In the genomic region with DNA sequence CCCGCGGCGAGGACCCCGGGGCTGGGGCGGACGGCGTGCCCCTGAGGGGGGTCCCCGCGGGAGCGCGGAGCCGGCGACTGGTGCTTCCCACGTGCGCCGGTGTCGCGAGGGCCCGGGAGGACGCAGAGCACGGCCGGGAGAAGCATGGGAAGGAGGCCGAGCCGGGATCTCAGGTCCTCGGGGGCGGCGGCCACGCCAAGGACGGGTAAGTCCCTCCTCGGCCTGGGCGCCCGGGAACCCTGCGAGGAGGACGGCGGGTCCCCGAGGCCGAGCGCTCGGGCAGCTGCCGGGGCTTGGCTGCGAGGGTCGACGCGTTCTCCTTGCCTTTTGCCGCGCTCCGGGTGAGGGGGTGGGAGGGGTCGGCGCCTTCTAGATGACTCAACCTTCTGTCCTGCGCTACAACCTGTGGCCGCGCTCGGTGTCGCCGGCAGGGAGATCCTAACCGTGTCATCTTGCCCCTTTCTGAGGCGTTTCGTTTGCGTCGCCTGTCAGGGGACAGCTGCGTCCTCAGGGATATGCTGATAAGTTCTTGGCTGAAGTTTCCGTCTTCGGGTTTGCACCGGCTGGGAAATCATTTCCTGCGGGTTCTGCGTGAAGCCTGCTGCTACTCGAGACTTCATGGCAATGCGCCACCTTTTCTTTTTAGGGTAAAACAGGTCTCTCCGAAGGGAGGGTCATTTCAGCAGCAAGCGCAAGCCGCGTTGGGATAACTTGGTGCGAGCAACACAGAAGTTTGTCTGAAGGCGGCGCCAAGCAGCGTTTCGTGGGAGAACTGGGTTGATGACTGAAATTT, we compare ENCODE assay signal across 8 cellular contexts. TPM values are rescaled to one million over a fixed set of nuclear protein-coding genes. Genes with fewer than 3 reads are reported as not detected.
DNase-seq lines count a peak whose midpoint lies in the region; ATAC-seq, FAIRE-seq and TF ChIP-seq lines count a peak whose summit lies in the region.

No MANE protein-coding gene starts in this region.

- H3K4me3 ChIP-seq in Jurkat, Clone E6-1 (ENCODE audit: low read length): peak overlapping the region; percentile 83
- peak overlapping the region; percentile 92 for H3K4me3 ChIP-seq in K562
- peak overlapping the region; percentile 59 to 74 for H3K4me3 ChIP-seq in small intestine (ENCODE audit: low read depth in 1 of 2, low read length in 2 of 2)

- TF ChIP-seq CTCF in K562 (IDR thresholded peaks at IDR 0.05 in 2 of 3, conservative IDR thresholded peaks at IDR 0.05 in 1 of 3; ENCODE audit: insufficient read depth in 2 of 3, low read depth in 1 of 3, low read length in 3 of 3): peak; percentile 47 to 74 (median 65)

- BruUV-seq in K562 (replicated peaks; lab: Mats Ljungman, UMichigan): no TSS peak

- ATAC-seq in GM21526 (IDR thresholded peaks at IDR 0.05; ENCODE audit: low FRiP score, unreplicated experiment): peak; percentile 42
- ATAC-seq in K562: peak; percentile 85

- no peaks in the 10 kb centered on the region for H3K27me3 ChIP-seq in K562 (ENCODE audit: control insufficient read depth in 2 of 2, insufficient read depth in 2 of 2, low read length in 2 of 2)
- H3K27me3 ChIP-seq in small intestine (ENCODE audit: control insufficient read depth in 2 of 2, insufficient read depth in 2 of 2, low read length in 2 of 2): no peaks in the 10 kb centered on the region

- POLR2A ChIA-PET in K562 (lab: Yijun Ruan, JAX): interaction anchor here (0.6 to 1.8 kb wide), 6 partner anchors 11 to 938 kb away, joined by 3 to 7 read pairs (median 4); a partner anchor contains a TSS

- TF ChIP-seq RAD21 in K562 (CRISPR knock-in tag; conservative IDR thresholded peaks at IDR 0.05 in 1 of 2, IDR thresholded peaks at IDR 0.05 in 1 of 2): peak; percentile 18 to 51; a peak in 2 of 4 replicates

- no peaks in the 10 kb centered on the region for H3K9me1 ChIP-seq in K562 (ENCODE audit: control insufficient read depth, insufficient read depth, low read length)

- WGBS in K562 (ENCODE audit: insufficient coverage, low coverage, missing lambda C conversion rate): under 1% methylated on average over 60 of the region's 77 CpGs
- WGBS in small intestine, 3 donors: 0 to 1% (median 0%) methylated on average over 67 to 77 of the region's 77 CpGs

- FAIRE-seq in TTC549 (lab: Jason Lieb, UNC) (peak; percentile 20), K562 (lab: Jason Lieb, UNC) (peak; percentile 89), small intestine (lab: Jason Lieb, UNC) (no peak)

- TF ChIP-seq EP300 in K562 (IDR thresholded peaks at IDR 0.05; ENCODE audit: low read length): no peak

- peak overlapping the region; percentile 74 for H2AFZ ChIP-seq in K562 (ENCODE audit: low read depth, low read length)

- H3K9ac ChIP-seq in K562 (ENCODE audit: insufficient read depth in 1 of 2, low read depth in 2 of 2, low read length in 2 of 2): peak overlapping the region; percentile 89 to 97

- H4K20me1 ChIP-seq in K562 (replicated peaks; ENCODE audit: control insufficient read depth, insufficient read depth, low read length): peaks cover 10% of the 10 kb centered on the region; the same call in 1 of the 2 replicates

- H3K27ac ChIP-seq in K562 (ENCODE audit: extremely low read depth, low read depth, low read length) (peak overlapping the region; percentile 96), small intestine (ENCODE audit: low read depth in 1 of 2, low read length in 1 of 2) (peak overlapping the region; percentile 76 to 85)

- peaks cover 55% of the 10 kb centered on the region for H3K79me2 ChIP-seq in K562 (ENCODE audit: control insufficient read depth, insufficient read depth, low read length)

- TF ChIP-seq POLR2A in K562 (conservative IDR thresholded peaks at IDR 0.05): peak; percentile 43; the same call in 1 of the 2 replicates

- H3K36me3 ChIP-seq in K562 (ENCODE audit: control insufficient read depth, insufficient read depth, low read length) (peaks cover 9% of the 10 kb centered on the region; the same call in 2 of the 3 replicates), small intestine (ENCODE audit: control insufficient read depth in 2 of 2, insufficient read depth in 2 of 2, low read length in 2 of 2) (no peaks in the 10 kb centered on the region)

- peaks cover 18 to 22% of the 10 kb centered on the region in 2 experiments; a peak in 4 of 5 replicates for H3K4me1 ChIP-seq in K562 (replicated peaks in 1 of 2; ENCODE audit: control insufficient read depth in 2 of 2, insufficient read depth in 2 of 2, low read length in 2 of 2)
- no peaks in the 10 kb centered on the region for H3K4me1 ChIP-seq in small intestine (ENCODE audit: control insufficient read depth in 2 of 2, insufficient read depth in 1 of 2, low read depth in 1 of 2, low read length in 1 of 2)

- CTCF ChIA-PET in K562 (lab: Yijun Ruan, JAX; ENCODE audit: low intra/inter-chr PET ratio): interaction anchor here (0.6 to 1.1 kb wide), 5 partner anchors 188 to 363 kb away, joined by 3 to 4 read pairs (median 3); no protein-coding TSS in a partner anchor

- H3K9me3 ChIP-seq in K562 (replicated peaks; ENCODE audit: control insufficient read depth, insufficient read depth, low read depth, low read length): peaks cover 5% of the 10 kb centered on the region
- H3K9me3 ChIP-seq in small intestine (ENCODE audit: control insufficient read depth, low read depth): no peaks in the 10 kb centered on the region

- H3K4me2 ChIP-seq in K562 (ENCODE audit: insufficient read depth, low read length): peak overlapping the region; percentile 85

- DNase-seq in ELR (ENCODE audit: low read depth): peak; percentile 82
- DNase-seq in Jurkat, Clone E6-1 (ENCODE audit: low read depth, low spot score): peak; percentile 73
- peak; percentile 63 to 88 (median 74) for DNase-seq in K562 (ENCODE audit: extremely low read depth in 1 of 4, low spot score in 3 of 4)
- peak; percentile 51 for DNase-seq in iPS-NIHi11 (ENCODE audit: low spot score)
- DNase-seq in small intestine: peak; percentile 71
- DNase-seq in DMS153 (lab: John Stamatoyannopoulos, UW): no peak

- in situ Hi-C loops in K562 (cut with MboI): no loop called here

- intact Hi-C loops in K562 (cut with micrococcal nuclease): loop anchor here (1.0 to 5.0 kb wide), 2 partner anchors 55 to 207 kb away; a partner anchor contains a TSS

TF ChIP-seq in K562, 482 proteins besides CTCF, POLR2A, EP300 and RAD21 (continues in another document):
- no peak for TF ChIP-seq MAZ (CRISPR knock-in tag; conservative IDR thresholded peaks at IDR 0.05 in 1 of 2, IDR thresholded peaks at IDR 0.05 in 1 of 2)
- TF ChIP-seq, protein P1, sequence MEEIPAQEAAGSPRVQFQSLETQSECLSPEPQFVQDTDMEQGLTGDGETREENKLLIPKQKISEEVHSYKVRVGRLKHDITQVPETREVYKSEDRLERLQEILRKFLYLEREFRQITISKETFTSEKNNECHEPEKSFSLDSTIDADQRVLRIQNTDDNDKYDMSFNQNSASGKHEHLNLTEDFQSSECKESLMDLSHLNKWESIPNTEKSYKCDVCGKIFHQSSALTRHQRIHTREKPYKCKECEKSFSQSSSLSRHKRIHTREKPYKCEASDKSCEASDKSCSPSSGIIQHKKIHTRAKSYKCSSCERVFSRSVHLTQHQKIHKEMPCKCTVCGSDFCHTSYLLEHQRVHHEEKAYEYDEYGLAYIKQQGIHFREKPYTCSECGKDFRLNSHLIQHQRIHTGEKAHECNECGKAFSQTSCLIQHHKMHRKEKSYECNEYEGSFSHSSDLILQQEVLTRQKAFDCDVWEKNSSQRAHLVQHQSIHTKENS (CRISPR knock-in tag; IDR thresholded peaks at IDR 0.05): no peak
- TF ChIP-seq ZFPM2 (CRISPR knock-in tag; IDR thresholded peaks at IDR 0.05): no peak

RNA-seq across cellular contexts. Expression of a gene that starts 0.5 kb away (rescaled TPM):
- polyA plus RNA-seq in Jurkat, Clone E6-1 (2012; ENCODE audit: insufficient read depth, insufficient read length): 19.0 TPM
- total RNA-seq in K562 (2011; cell fraction: chromatin; rRNA removed; ENCODE audit: low replicate concordance): 55.2 and 226 TPM in 2 replicates
- total RNA-seq in K562 (2011; cell fraction: nucleolus; rRNA removed): 35.5 and 61.6 TPM in 2 replicates
- total RNA-seq in K562 (2011; cell fraction: nucleoplasm; rRNA removed): 75.3 and 118 TPM in 2 replicates
- 63.2 and 65.0 TPM in 2 replicates for total RNA-seq in K562 (2014; rRNA removed)
- 68.0 and 76.3 TPM in 2 replicates for total RNA-seq in K562 (2014; rRNA removed; fragmentation: Illumina TruSeq; extraction: Trizol)
- 67.3 and 75.3 TPM in 2 replicates for total RNA-seq in K562 (2015; rRNA removed; fragmentation: Illumina TruSeq; extraction: Trizol)
- total RNA-seq in K562 (2021): 60.9 and 66.2 TPM in 2 replicates
- 38.1 and 48.4 TPM in 2 replicates for polyA plus RNA-seq in K562 (2011; rRNA removed)
- polyA plus RNA-seq in K562 (2011; cell fraction: cytosol; rRNA removed): 10.4 and 13.8 TPM in 2 replicates
- polyA plus RNA-seq in K562 (2011; cell fraction: nucleus; rRNA removed): 69.3 and 70.3 TPM in 2 replicates
- 24.7 and 31.3 TPM in 2 replicates for polyA plus RNA-seq in K562 (2012)
- 49.2 and 52.3 TPM in 2 replicates for polyA plus RNA-seq in K562 (2014; fragmentation: Illumina TruSeq; extraction: Trizol)
- polyA plus RNA-seq in K562 (2014; fragmentation: Nextera tagmentation; extraction: Ambion mirVana): 10 to 100 TPM; 12.7 to 14.1 TPM
- polyA plus RNA-seq in K562 (2014; rRNA removed): 35.7 and 37.3 TPM in 2 replicates
- polyA minus RNA-seq in K562 (2011; rRNA and poly(A)+ RNA removed): 89.0 and 95.1 TPM in 2 replicates
- polyA minus RNA-seq in K562 (2011; cell fraction: cytosol; rRNA and poly(A)+ RNA removed): 33.9 and 39.1 TPM in 2 replicates
- polyA minus RNA-seq in K562 (2011; cell fraction: nucleus; rRNA and poly(A)+ RNA removed): 68.9 and 95.9 TPM in 2 replicates
- 10 to 100 TPM in 1 of 3 donors, 1 to 10 TPM in 2; 5.4 to 11.4 (median 9.8) TPM for polyA plus RNA-seq in small intestine

RNA-seq across cellular contexts. Expression of a gene that starts 18.8 kb away (rescaled TPM):
- 21.7 TPM for polyA plus RNA-seq in Jurkat, Clone E6-1 (2012; ENCODE audit: insufficient read depth, insufficient read length)
- 5.8 and 11.8 TPM in 2 replicates for total RNA-seq in K562 (2011; cell fraction: chromatin; rRNA removed; ENCODE audit: low replicate concordance)
- 8.6 and 12.8 TPM in 2 replicates for total RNA-seq in K562 (2011; cell fraction: nucleolus; rRNA removed)
- 5.2 and 5.6 TPM in 2 replicates for total RNA-seq in K562 (2011; cell fraction: nucleoplasm; rRNA removed)
- 18.2 and 21.8 TPM in 2 replicates for total RNA-seq in K562 (2014; rRNA removed)
- total RNA-seq in K562 (2014; rRNA removed; fragmentation: Illumina TruSeq; extraction: Trizol): 12.4 and 14.2 TPM in 2 replicates
- total RNA-seq in K562 (2015; rRNA removed; fragmentation: Illumina TruSeq; extraction: Trizol): 15.5 and 16.9 TPM in 2 replicates
- 28.8 and 33.2 TPM in 2 replicates for total RNA-seq in K562 (2021)
- polyA plus RNA-seq in K562 (2011; rRNA removed): 17.4 and 18.1 TPM in 2 replicates
- 21.7 and 26.7 TPM in 2 replicates for polyA plus RNA-seq in K562 (2011; cell fraction: cytosol; rRNA removed)
- polyA plus RNA-seq in K562 (2011; cell fraction: nucleus; rRNA removed): 12.9 and 14.4 TPM in 2 replicates
- 14.6 and 18.9 TPM in 2 replicates for polyA plus RNA-seq in K562 (2012)
- polyA plus RNA-seq in K562 (2014; fragmentation: Illumina TruSeq; extraction: Trizol): 15.5 and 16.9 TPM in 2 replicates
- 1 to 10 TPM; 5.2 to 6.9 TPM for polyA plus RNA-seq in K562 (2014; fragmentation: Nextera tagmentation; extraction: Ambion mirVana)
- polyA plus RNA-seq in K562 (2014; rRNA removed): 14.5 and 18.7 TPM in 2 replicates
- polyA minus RNA-seq in K562 (2011; rRNA and poly(A)+ RNA removed): 15.3 and 18.8 TPM in 2 replicates
- 17.8 and 19.0 TPM in 2 replicates for polyA minus RNA-seq in K562 (2011; cell fraction: cytosol; rRNA and poly(A)+ RNA removed)
- polyA minus RNA-seq in K562 (2011; cell fraction: nucleus; rRNA and poly(A)+ RNA removed): 4.6 and 6.1 TPM in 2 replicates
- 100 to 1,000 TPM in 2 of 3 donors, 10 to 100 TPM in 1; 38.0 to 155 (median 104) TPM for polyA plus RNA-seq in small intestine
